8 cellular contexts compared by ENCODE assay signal in the genomic region with DNA sequence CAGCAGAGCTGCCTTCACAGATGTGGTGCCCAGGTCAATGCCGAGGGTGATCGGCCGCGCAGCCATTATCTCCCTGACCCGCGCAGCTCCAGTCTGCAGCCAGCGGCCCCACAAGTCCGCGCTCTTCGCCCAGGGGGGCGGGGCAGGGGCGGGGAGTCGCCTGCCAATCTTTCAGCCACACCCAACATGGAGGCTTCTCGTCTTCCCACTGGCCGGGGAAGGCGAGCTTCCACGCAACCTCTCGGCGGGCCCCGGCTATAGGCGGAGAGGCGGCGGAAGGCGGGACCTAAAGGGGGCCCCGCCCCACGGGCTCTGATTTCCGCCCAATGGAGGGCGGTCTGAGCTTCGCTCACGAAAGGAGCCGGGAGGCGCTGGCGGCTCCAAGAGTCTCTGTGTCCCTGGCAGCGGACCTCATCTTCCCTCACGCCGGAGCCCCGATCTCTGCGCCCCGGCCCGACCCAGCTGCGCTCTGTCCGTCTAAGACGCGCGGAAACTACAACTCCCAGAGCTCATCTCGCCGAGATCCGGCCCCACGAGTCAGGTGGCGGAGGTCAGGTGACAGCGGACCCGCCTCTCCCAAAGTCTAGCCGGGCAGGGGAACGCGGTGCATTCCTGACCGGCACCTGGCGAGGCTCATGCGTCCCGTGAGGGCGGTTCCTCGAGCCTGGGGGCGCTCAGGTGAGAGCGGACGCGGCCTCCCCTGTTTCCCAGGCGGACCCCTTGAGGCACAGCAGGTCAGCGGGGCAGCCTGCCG. TPM values are rescaled to one million over a fixed set of nuclear protein-coding genes. Genes with fewer than 3 reads are reported as not detected.
DNase-seq lines count a peak whose midpoint lies in the region; ATAC-seq and TF ChIP-seq lines count a peak whose summit lies in the region.

A gene (plus strand): TSS at position 607 of the 754 bp plus-strand sequence. CDS start 3,447 bp downstream, outside the sequence.
A gene with protein sequence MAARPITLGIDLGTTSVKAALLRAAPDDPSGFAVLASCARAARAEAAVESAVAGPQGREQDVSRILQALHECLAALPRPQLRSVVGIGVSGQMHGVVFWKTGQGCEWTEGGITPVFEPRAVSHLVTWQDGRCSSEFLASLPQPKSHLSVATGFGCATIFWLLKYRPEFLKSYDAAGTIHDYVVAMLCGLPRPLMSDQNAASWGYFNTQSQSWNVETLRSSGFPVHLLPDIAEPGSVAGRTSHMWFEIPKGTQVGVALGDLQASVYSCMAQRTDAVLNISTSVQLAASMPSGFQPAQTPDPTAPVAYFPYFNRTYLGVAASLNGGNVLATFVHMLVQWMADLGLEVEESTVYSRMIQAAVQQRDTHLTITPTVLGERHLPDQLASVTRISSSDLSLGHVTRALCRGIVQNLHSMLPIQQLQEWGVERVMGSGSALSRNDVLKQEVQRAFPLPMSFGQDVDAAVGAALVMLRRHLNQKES (minus strand): TSS at position 97 of the 754 bp plus-strand sequence. CDS start 31 bp downstream, at position 66.

- peaks cover 4% of the 10 kb centered on the region for H3K79me2 ChIP-seq in fibroblast of lung (ENCODE audit: control insufficient read depth, insufficient read depth, low read length)

- H3K27me3 ChIP-seq in fibroblast of lung (ENCODE audit: control insufficient read depth, insufficient read depth, low read length), result no peaks in the 10 kb centered on the region

- peaks cover 1% of the 10 kb centered on the region for H3K36me3 ChIP-seq in fibroblast of lung (ENCODE audit: control insufficient read depth, insufficient read depth, low read length)

- peak within 1 kb of the TSS; percentile 82 for H2AFZ ChIP-seq in fibroblast of lung (ENCODE audit: low read length)

- H3K4me1 Mint-ChIP-seq in activated T-helper 17 cell treated with anti-CD3 and anti-CD28 coated beads, Interleukin-2, amount 50 U/mL, for 72 hours, result peaks cover 22% of the 10 kb centered on the region
- peaks cover 14 to 41% (median 29%) of the 10 kb centered on the region in 4 donors for H3K4me1 Mint-ChIP-seq in naive thymus-derived CD8-positive, alpha-beta T cell

- peak within 1 kb of the TSS; percentile 83 for H3K4me2 ChIP-seq in fibroblast of lung (ENCODE audit: extremely low read depth, insufficient read depth, low read length)

- H3K9ac ChIP-seq in fibroblast of lung (ENCODE audit: insufficient read depth, low read length), result peak within 1 kb of the TSS; percentile 81

- CTCF ChIA-PET in RWPE1 (lab: Yijun Ruan, JAX), result interaction anchor here (2.1 kb wide), 1 partner anchor 12 kb away, joined by 12 read pairs; no protein-coding TSS in a partner anchor

- no peaks in the 10 kb centered on the region for H3K9me3 Mint-ChIP-seq in activated T-helper 17 cell treated with anti-CD3 and anti-CD28 coated beads, Interleukin-2, amount 50 U/mL, for 72 hours
- H3K9me3 Mint-ChIP-seq in naive thymus-derived CD8-positive, alpha-beta T cell, result no peaks in the 10 kb centered on the region

- TF ChIP-seq CTCF in LNCaP clone FGC (IDR thresholded peaks at IDR 0.05; ENCODE audit: control insufficient read depth, extremely low read depth, insufficient read depth) (no peak), RWPE1 (conservative IDR thresholded peaks at IDR 0.05; ENCODE audit: low read depth) (no peak), fibroblast of lung (conservative IDR thresholded peaks at IDR 0.05 in 1 of 2, IDR thresholded peaks at IDR 0.05 in 1 of 2; ENCODE audit: low read depth in 1 of 2, low read length in 2 of 2) (no peak)

- peaks cover 9% of the 10 kb centered on the region for H3K36me3 Mint-ChIP-seq in activated T-helper 17 cell treated with anti-CD3 and anti-CD28 coated beads, Interleukin-2, amount 50 U/mL, for 72 hours (ENCODE audit: low read depth)
- peaks cover 0 to 3% (median 0%) of the 10 kb centered on the region in 3 donors for H3K36me3 Mint-ChIP-seq in naive thymus-derived CD8-positive, alpha-beta T cell

- no peaks in the 10 kb centered on the region for H3K4me1 ChIP-seq in fibroblast of lung (ENCODE audit: control insufficient read depth, extremely low read depth, insufficient read depth, low read length)

- H3K27ac Mint-ChIP-seq in activated T-helper 17 cell treated with anti-CD3 and anti-CD28 coated beads, Interleukin-2, amount 50 U/mL, for 72 hours, result peak within 1 kb of the TSS; percentile 98
- peak within 1 kb of the TSS; percentile 96 to 100 (median 99) for H3K27ac Mint-ChIP-seq in naive thymus-derived CD8-positive, alpha-beta T cell

- DNase-seq in Daoy (ENCODE audit: low read depth), result peak; percentile 98
- DNase-seq in GOT3 (lab: John Stamatoyannopoulos, UW), result peak; percentile 78
- DNase-seq in LNCaP clone FGC (ENCODE audit: low read depth), result peak; percentile 85
- peak; percentile 97 for DNase-seq in RWPE1 (ENCODE audit: low spot score)
- DNase-seq in fibroblast of lung (ENCODE audit: low read depth in 2 of 2), result peak; percentile 94 to 95
- peak; percentile 90 to 96 (median 93) for DNase-seq in naive thymus-derived CD8-positive, alpha-beta T cell
- DNase-seq in stimulated activated naive CD4-positive, alpha-beta T cell (lab: John Stamatoyannopoulos, UW), result peak; percentile 87 to 96 (median 94)

- H3K27ac ChIP-seq in RWPE1 (peak within 1 kb of the TSS; percentile 97), fibroblast of lung (ENCODE audit: insufficient read depth, low read length) (peak within 1 kb of the TSS; percentile 88)

- POLR2A ChIA-PET in RWPE1 (lab: Yijun Ruan, JAX; ENCODE audit: low non-redundant PET), result interaction anchor here (0.5 to 1.9 kb wide), 5 partner anchors 10 to 119 kb away, joined by 3 to 8 read pairs (median 3); a partner anchor contains a TSS
- POLR2A ChIA-PET in naive thymus-derived CD8-positive, alpha-beta T cell (lab: Charles Lee), result interaction anchor here (0.5 to 1.9 kb wide), 13 partner anchors 9 to 1850 kb away, joined by 3 to 13 read pairs (median 4); a partner anchor contains a TSS

- H3K4me3 ChIP-seq in LNCaP clone FGC (ENCODE audit: low read depth, low read length) (peak within 1 kb of the TSS; percentile 94), fibroblast of lung (replicated peaks in 1 of 4; ENCODE audit: control extremely low read depth in 1 of 4, insufficient read depth in 1 of 4, low read depth in 3 of 4, low read length in 4 of 4) (peak within 1 kb of the TSS; percentile 65 to 98 (median 76))

- peak within 1 kb of the TSS; percentile 91 for H3K4me3 Mint-ChIP-seq in activated T-helper 17 cell treated with anti-CD3 and anti-CD28 coated beads, Interleukin-2, amount 50 U/mL, for 72 hours
- H3K4me3 Mint-ChIP-seq in naive thymus-derived CD8-positive, alpha-beta T cell, result peak within 1 kb of the TSS; percentile 94 to 100 (median 98)

- no peaks in the 10 kb centered on the region for H3K27me3 Mint-ChIP-seq in activated T-helper 17 cell treated with anti-CD3 and anti-CD28 coated beads, Interleukin-2, amount 50 U/mL, for 72 hours
- no peaks in the 10 kb centered on the region for H3K27me3 Mint-ChIP-seq in naive thymus-derived CD8-positive, alpha-beta T cell

- H3K9me3 ChIP-seq in fibroblast of lung (ENCODE audit: control insufficient read depth, insufficient read depth, low read depth, low read length), result no peaks in the 10 kb centered on the region

- ATAC-seq in activated T-helper 17 cell treated with anti-CD3 and anti-CD28 coated beads, Interleukin-2, amount 50 U/mL, for 72 hours (replicated peaks), result peak; percentile 96
- peak; percentile 96 to 98 for ATAC-seq in naive thymus-derived CD8-positive, alpha-beta T cell

- no peaks in the 10 kb centered on the region for H4K20me1 ChIP-seq in fibroblast of lung (ENCODE audit: control insufficient read depth, extremely low read depth, insufficient read depth, low read length)

RNA-seq across cellular contexts. Expression of the first gene that starts in this region (rescaled TPM):
- total RNA-seq in Daoy (2014; rRNA removed; shearing (Covaris generic)), result 17.3 and 19.1 TPM in 2 replicates
- 10 to 100 TPM; 11.2 to 11.8 TPM for total RNA-seq in activated T-helper 17 cell treated with anti-CD3 and anti-CD28 coated beads, Interleukin-2, amount 50 U/mL, for 72 hours
- 19.2 and 24.9 TPM in 2 replicates for total RNA-seq in fibroblast of lung
- polyA plus RNA-seq in fibroblast of lung, result 9.6 and 10.4 TPM in 2 replicates
- 10.4 and 11.9 TPM in 2 replicates for polyA plus RNA-seq in fibroblast of lung (2012)
- 16.3 and 33.3 TPM in 2 replicates for polyA minus RNA-seq in fibroblast of lung (ENCODE audit: low replicate concordance)
- 10 to 100 TPM in 1 of 2 experiments, 1 to 10 TPM in 1; 9.8 to 11.7 TPM for total RNA-seq in naive thymus-derived CD8-positive, alpha-beta T cell
- 1 to 10 TPM; 4.5 to 9.5 (median 8.7) TPM for polyA plus RNA-seq in naive thymus-derived CD8-positive, alpha-beta T cell

RNA-seq across cellular contexts. Expression of the second gene that starts in this region (rescaled TPM):
- total RNA-seq in Daoy (2014; rRNA removed; shearing (Covaris generic)), result 18.1 and 19.5 TPM in 2 replicates
- total RNA-seq in activated T-helper 17 cell treated with anti-CD3 and anti-CD28 coated beads, Interleukin-2, amount 50 U/mL, for 72 hours, result 10 to 100 TPM in 1 of 2 donors, 1 to 10 TPM in 1; 10.0 to 12.3 TPM
- total RNA-seq in fibroblast of lung, result 5.6 and 8.9 TPM in 2 replicates
- 7.2 and 9.1 TPM in 2 replicates for polyA plus RNA-seq in fibroblast of lung
- 7.1 and 8.3 TPM in 2 replicates for polyA plus RNA-seq in fibroblast of lung (2012)
- 20.3 and 30.2 TPM in 2 replicates for polyA minus RNA-seq in fibroblast of lung (ENCODE audit: low replicate concordance)
- 10 to 100 TPM in 1 of 2 experiments, 1 to 10 TPM in 1; 8.8 to 10.1 TPM for total RNA-seq in naive thymus-derived CD8-positive, alpha-beta T cell
- polyA plus RNA-seq in naive thymus-derived CD8-positive, alpha-beta T cell, result 1 to 10 TPM; 3.5 to 7.1 (median 4.7) TPM

Comparison
In these comparisons a context has a peak if more than half of its experiments do, and no peak if none do; other contexts are left out.
1. Peak in every context shown above with its lines: DNase-seq, ATAC-seq, H3K4me3 ChIP-seq and H3K27ac ChIP-seq.